Comparison of ENCODE assay signal across 9 cellular contexts in the genomic region with DNA sequence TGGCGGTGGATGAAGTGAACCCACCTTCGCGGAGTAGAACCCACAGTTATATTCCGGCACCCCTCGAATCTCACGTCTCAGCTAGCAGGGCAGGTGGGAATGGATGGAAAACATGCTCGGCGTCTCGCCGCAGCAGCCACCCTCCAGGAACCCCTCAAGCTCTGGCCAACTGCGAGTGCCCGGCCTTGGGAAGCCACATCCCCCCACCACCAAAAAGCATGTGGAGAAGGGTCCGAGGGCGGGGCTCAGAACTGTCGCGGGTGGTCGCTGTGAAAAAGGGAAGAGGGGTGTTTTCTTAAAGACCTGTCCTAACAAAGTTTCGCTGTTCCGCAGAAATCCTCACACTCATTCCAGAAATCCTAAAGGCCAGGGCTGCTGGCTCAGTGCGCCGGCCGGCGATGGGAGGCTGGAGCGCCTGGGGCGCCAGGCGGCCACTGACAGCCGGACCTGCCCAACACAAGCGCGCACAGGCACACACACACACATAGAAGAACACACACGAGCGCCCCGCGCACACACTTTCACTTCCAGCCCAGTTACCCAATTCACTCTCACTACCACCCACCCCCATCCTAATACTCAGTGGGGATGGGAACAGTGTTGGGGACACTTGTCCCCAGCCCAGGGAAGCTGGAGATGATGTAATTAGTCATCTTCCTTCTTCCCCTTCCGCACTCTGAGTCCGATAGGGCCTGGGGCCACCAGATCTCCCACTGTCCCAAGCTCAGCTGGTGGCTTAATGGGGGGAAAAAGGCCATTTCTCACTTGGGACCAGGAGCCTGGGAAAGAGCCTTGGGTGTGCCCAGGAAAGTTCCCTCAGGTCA. TPM values are rescaled to one million over a fixed set of nuclear protein-coding genes. Genes with fewer than 3 reads are reported as not detected.
A peak's percentile ranks its signal among the peaks of the same experiment; 100 is the strongest.
DNase-seq lines count a peak whose midpoint lies in the region; ATAC-seq, FAIRE-seq and TF ChIP-seq lines count a peak whose summit lies in the region.
"Had no signal": no experiment of that assay in that cellular context is flagged by ENCODE, and none has a peak within 500 bp of the region (broad histone marks: within the 10 kb centered on the region; RNA-seq: fewer than 3 reads in every experiment).

No MANE protein-coding gene starts in this region.

- no peaks in the 10 kb centered on the region for H3K9me3 ChIP-seq in effector memory CD4-positive, alpha-beta T cell (ENCODE audit: control insufficient read depth, low read length)
- H3K9me3 ChIP-seq in neural cell (ENCODE audit: low read length), result no peaks in the 10 kb centered on the region

- H3K27me3 ChIP-seq in effector memory CD4-positive, alpha-beta T cell (replicated peaks; ENCODE audit: control insufficient read depth, insufficient read depth, low read length, poor library complexity, severe bottlenecking), result peaks cover 27% of the 10 kb centered on the region
- H3K27me3 ChIP-seq in neural cell (ENCODE audit: insufficient read depth, low read depth, low read length), result peaks cover 54% of the 10 kb centered on the region

- TF ChIP-seq CTCF in neural cell (IDR thresholded peaks at IDR 0.05; ENCODE audit: poor library complexity, severe bottlenecking), result no peak

- peak; percentile 73 for DNase-seq in DMS 273 (lab: John Stamatoyannopoulos, UW; ENCODE audit: unreplicated experiment)
- DNase-seq in DMS 273 treated with DMSO at 0.1 percent for 48 hours (lab: John Stamatoyannopoulos, UW), result no peak
- DNase-seq in NOMO-1 (lab: John Stamatoyannopoulos, UW; ENCODE audit: unreplicated experiment in 2 of 2), result peak; percentile 63
- no peak for DNase-seq in effector memory CD4-positive, alpha-beta T cell
- no peak for DNase-seq in glomerular visceral epithelial cell (ENCODE audit: extremely low spot score)
- DNase-seq in RCC 7860 (ENCODE audit: low spot score), result no peak

- ATAC-seq in HG02852 (IDR thresholded peaks at IDR 0.05; ENCODE audit: unreplicated experiment), result no peak

- no peak for TF ChIP-seq RAD21 in neural cell (conservative IDR thresholded peaks at IDR 0.05)

- H3K27ac ChIP-seq in effector memory CD4-positive, alpha-beta T cell (ENCODE audit: insufficient read depth, low read length, poor library complexity, severe bottlenecking), result no peak overlapping the region
- H3K27ac ChIP-seq in neural cell (ENCODE audit: low read length), result peak overlapping the region; percentile 97
- H3K27ac ChIP-seq: 22Rv1 had no signal

- H2AFZ ChIP-seq in neural cell (ENCODE audit: low read depth, low read length), result no peak overlapping the region

- no peaks in the 10 kb centered on the region for H3K9me2 ChIP-seq in neural cell (ENCODE audit: insufficient read depth, low read length)

- H3K4me1 ChIP-seq in effector memory CD4-positive, alpha-beta T cell (ENCODE audit: control insufficient read depth, insufficient read depth, low read length, poor library complexity, severe bottlenecking), result peaks cover 34% of the 10 kb centered on the region

- peak overlapping the region; percentile 26 for H3K4me2 ChIP-seq in neural cell (ENCODE audit: low read length)

- peaks cover 23% of the 10 kb centered on the region for H4K20me1 ChIP-seq in neural cell (ENCODE audit: insufficient read depth)

- no peak for TF ChIP-seq EP300 in neural cell (conservative IDR thresholded peaks at IDR 0.05; ENCODE audit: poor library complexity, severe bottlenecking)

- peak overlapping the region; percentile 90 for H3K9ac ChIP-seq in neural cell (ENCODE audit: low read length)

- peak overlapping the region; percentile 6 for H3K4me3 ChIP-seq in effector memory CD4-positive, alpha-beta T cell (ENCODE audit: insufficient read depth, low read depth, low read length, poor library complexity, severe bottlenecking)
- peak overlapping the region; percentile 83 for H3K4me3 ChIP-seq in neural cell (ENCODE audit: low read length)

- FAIRE-seq in RCC 7860 (lab: Jason Lieb, UNC), result no peak

- H3F3A ChIP-seq in neural cell (ENCODE audit: insufficient read depth, low read length, poor library complexity, severe bottlenecking), result no peaks in the 10 kb centered on the region

- no peaks in the 10 kb centered on the region for H3K36me3 ChIP-seq in effector memory CD4-positive, alpha-beta T cell (ENCODE audit: control insufficient read depth, insufficient read depth, low read length)
- H3K36me3 ChIP-seq in neural cell (ENCODE audit: insufficient read depth, low read length), result peaks cover 8% of the 10 kb centered on the region

- peaks cover 93% of the 10 kb centered on the region for H3K79me2 ChIP-seq in neural cell (replicated peaks; ENCODE audit: insufficient read depth, low read length)

TF ChIP-seq in neural cell, 6 proteins besides CTCF, POLR2A, EP300 and RAD21:
- TF ChIP-seq POLR2AphosphoS5 (IDR thresholded peaks at IDR 0.05) (no peak), MXI1 (conservative IDR thresholded peaks at IDR 0.05; ENCODE audit: poor library complexity, severe bottlenecking) (peak; percentile 14), TAF1 (IDR thresholded peaks at IDR 0.05; ENCODE audit: low read depth) (peak; percentile 40), SMC3 (conservative IDR thresholded peaks at IDR 0.05; ENCODE audit: poor library complexity) (no peak), EZH2 (IDR thresholded peaks at IDR 0.05; ENCODE audit: borderline replicate concordance, insufficient read depth, low read length, poor library complexity, severe bottlenecking) (no peak)
- TF ChIP-seq, protein P1, sequence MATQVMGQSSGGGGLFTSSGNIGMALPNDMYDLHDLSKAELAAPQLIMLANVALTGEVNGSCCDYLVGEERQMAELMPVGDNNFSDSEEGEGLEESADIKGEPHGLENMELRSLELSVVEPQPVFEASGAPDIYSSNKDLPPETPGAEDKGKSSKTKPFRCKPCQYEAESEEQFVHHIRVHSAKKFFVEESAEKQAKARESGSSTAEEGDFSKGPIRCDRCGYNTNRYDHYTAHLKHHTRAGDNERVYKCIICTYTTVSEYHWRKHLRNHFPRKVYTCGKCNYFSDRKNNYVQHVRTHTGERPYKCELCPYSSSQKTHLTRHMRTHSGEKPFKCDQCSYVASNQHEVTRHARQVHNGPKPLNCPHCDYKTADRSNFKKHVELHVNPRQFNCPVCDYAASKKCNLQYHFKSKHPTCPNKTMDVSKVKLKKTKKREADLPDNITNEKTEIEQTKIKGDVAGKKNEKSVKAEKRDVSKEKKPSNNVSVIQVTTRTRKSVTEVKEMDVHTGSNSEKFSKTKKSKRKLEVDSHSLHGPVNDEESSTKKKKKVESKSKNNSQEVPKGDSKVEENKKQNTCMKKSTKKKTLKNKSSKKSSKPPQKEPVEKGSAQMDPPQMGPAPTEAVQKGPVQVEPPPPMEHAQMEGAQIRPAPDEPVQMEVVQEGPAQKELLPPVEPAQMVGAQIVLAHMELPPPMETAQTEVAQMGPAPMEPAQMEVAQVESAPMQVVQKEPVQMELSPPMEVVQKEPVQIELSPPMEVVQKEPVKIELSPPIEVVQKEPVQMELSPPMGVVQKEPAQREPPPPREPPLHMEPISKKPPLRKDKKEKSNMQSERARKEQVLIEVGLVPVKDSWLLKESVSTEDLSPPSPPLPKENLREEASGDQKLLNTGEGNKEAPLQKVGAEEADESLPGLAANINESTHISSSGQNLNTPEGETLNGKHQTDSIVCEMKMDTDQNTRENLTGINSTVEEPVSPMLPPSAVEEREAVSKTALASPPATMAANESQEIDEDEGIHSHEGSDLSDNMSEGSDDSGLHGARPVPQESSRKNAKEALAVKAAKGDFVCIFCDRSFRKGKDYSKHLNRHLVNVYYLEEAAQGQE (IDR thresholded peaks at IDR 0.05; ENCODE audit: borderline replicate concordance), result peak; percentile 43
TF ChIP-seq in neural cell: peak in this region for 3.

RNA-seq across cellular contexts. Expression of a gene that starts 2.0 kb away (rescaled TPM):
- 96.7 and 114 TPM in 2 replicates for polyA plus RNA-seq in neural cell
- 267 and 323 TPM in 2 replicates for polyA minus RNA-seq in neural cell

Comparison
In these comparisons a context has a peak if more than half of its experiments do, and no peak if none do; other contexts are left out.
1. DNase-seq: peak in DMS 273 (single experiment) and NOMO-1 (2 of 2); none in DMS 273 treated with DMSO at 0.1 percent for 48 hours (single experiment), effector memory CD4-positive, alpha-beta T cell (0 of 3), glomerular visceral epithelial cell (single experiment) and RCC 7860 (single experiment).